ENCODE assay signal across 8 cellular contexts in genomic region chr9:109014267-109015025, GRCh38. TPM values are rescaled to one million over a fixed set of nuclear protein-coding genes. Genes with fewer than 3 reads are reported as not detected.
DNase-seq lines count a peak whose midpoint lies in the region; ATAC-seq and TF ChIP-seq lines count a peak whose summit lies in the region.

No MANE protein-coding gene starts in this region.

- 75 to 85% methylated on average over 11 of the region's 11 CpGs for WGBS in endodermal cell (ENCODE audit: insufficient coverage in 1 of 2, insufficient read length in 1 of 2), 2 experiments

- H3F3A ChIP-seq in OCI-LY1 (ENCODE audit: insufficient read depth, low read length): peaks cover 6% of the 10 kb centered on the region; the same call in 1 of the 2 replicates

- peak overlapping the region; percentile 65; the same call in 1 of the 2 replicates for H3K4me3 ChIP-seq in AG10803 (ENCODE audit: low read length)
- no peak overlapping the region for H3K4me3 ChIP-seq in OCI-LY1 (ENCODE audit: low read depth, low read length, poor library complexity, severe bottlenecking)
- H3K4me3 ChIP-seq in endodermal cell (ENCODE audit: low read length): peak overlapping the region; percentile 77

- H3K9me2 ChIP-seq in OCI-LY1 (ENCODE audit: low read depth, low read length): no peaks in the 10 kb centered on the region

- no peak overlapping the region for H2AFZ ChIP-seq in OCI-LY1 (ENCODE audit: low read length)

- H3K36me3 ChIP-seq in OCI-LY1 (ENCODE audit: insufficient read depth, low read length) (peaks cover 5% of the 10 kb centered on the region; the same call in 1 of the 2 replicates), endodermal cell (ENCODE audit: control insufficient read depth, insufficient read depth, low read length) (peaks cover 12% of the 10 kb centered on the region)

- H3K27ac Mint-ChIP-seq in endodermal cell (peak overlapping the region; percentile 97), naive B cell (peak overlapping the region in 5 of 6 donors; percentile 77 to 94 (median 89))

- H3K36me3 Mint-ChIP-seq in endodermal cell (ENCODE audit: low read depth) (peaks cover 7% of the 10 kb centered on the region), naive B cell (no peaks in the 10 kb centered on the region)

- H3K4me3 Mint-ChIP-seq in endodermal cell (peak overlapping the region; percentile 91), naive B cell (peak overlapping the region; percentile 86 to 98 (median 92))

- no peaks in the 10 kb centered on the region for H4K20me1 ChIP-seq in OCI-LY1 (ENCODE audit: insufficient read depth, low read length)

- H3K9me3 ChIP-seq in OCI-LY1 (ENCODE audit: low read length): no peaks in the 10 kb centered on the region
- no peaks in the 10 kb centered on the region for H3K9me3 ChIP-seq in endodermal cell (ENCODE audit: control insufficient read depth, low read length)

- H3K27me3 ChIP-seq in OCI-LY1 (ENCODE audit: insufficient read depth, low read length) (no peaks in the 10 kb centered on the region), endodermal cell (ENCODE audit: control insufficient read depth, insufficient read depth, low read length, poor library complexity, severe bottlenecking) (no peaks in the 10 kb centered on the region)

- H3K9me3 Mint-ChIP-seq in endodermal cell (no peaks in the 10 kb centered on the region), naive B cell (no peaks in the 10 kb centered on the region)

- H3K79me2 ChIP-seq in OCI-LY1 (ENCODE audit: insufficient read depth, low read length): peaks cover 4% of the 10 kb centered on the region; the same call in 1 of the 2 replicates

- H3K27ac ChIP-seq in OCI-LY1 (ENCODE audit: low read depth, low read length, poor library complexity, severe bottlenecking): peak overlapping the region; percentile 47
- no peak overlapping the region for H3K27ac ChIP-seq in endodermal cell (ENCODE audit: low read depth, low read length)

- H3K4me1 ChIP-seq in OCI-LY1 (ENCODE audit: insufficient read depth, low read length, severe bottlenecking) (peaks cover 34% of the 10 kb centered on the region), endodermal cell (ENCODE audit: control insufficient read depth, insufficient read depth, low read length) (peaks cover 18% of the 10 kb centered on the region)

- ATAC-seq in naive B cell (ENCODE audit: low read depth in 2 of 2) (no peak), GM18870 (IDR thresholded peaks at IDR 0.05; ENCODE audit: unreplicated experiment) (no peak)

- H3K9ac ChIP-seq in OCI-LY1 (ENCODE audit: low read length): no peak overlapping the region; the same call in 1 of the 2 replicates
- no peak overlapping the region for H3K9ac ChIP-seq in endodermal cell (ENCODE audit: extremely low read depth, low read length, poor library complexity, severe bottlenecking)

- H3K4me2 ChIP-seq in OCI-LY1 (ENCODE audit: low read length): no peak overlapping the region

- no peaks in the 10 kb centered on the region for H3K27me3 Mint-ChIP-seq in endodermal cell (ENCODE audit: insufficient read depth)
- H3K27me3 Mint-ChIP-seq in naive B cell: peaks cover 9 to 16% (median 11%) of the 10 kb centered on the region in 3 donors

- TF ChIP-seq CTCF in AG10803 (conservative IDR thresholded peaks at IDR 0.05; ENCODE audit: low read length) (no peak), OCI-LY1 (IDR thresholded peaks at IDR 0.05; ENCODE audit: low read length) (no peak), endodermal cell (conservative IDR thresholded peaks at IDR 0.05) (no peak), GM20000 (IDR thresholded peaks at IDR 0.05; ENCODE audit: extremely low read depth, missing control alignments) (no peak)

- H3K4me1 Mint-ChIP-seq in endodermal cell (peaks cover 45% of the 10 kb centered on the region), naive B cell (peaks cover 21 to 43% (median 25%) of the 10 kb centered on the region in 3 donors)

- DNase-seq in AG10803 (ENCODE audit: low read depth) (peak; percentile 73), endodermal cell (peak; percentile 63), naive B cell (no peak), GM20000 (ENCODE audit: low spot score) (no peak), Ammon's horn (ENCODE audit: low spot score) (no peak)
- no peak for DNase-seq in activated CD4-positive, alpha-beta T cell treated with anti-CD3 and anti-CD28 coated beads for 4 hours

RNA-seq across cellular contexts. Expression of gene CTNNAL1, which starts 1.1 kb away (rescaled TPM):
- 10 to 100 TPM; 80.1 to 82.1 TPM for total RNA-seq in endodermal cell
- 57.1 TPM for polyA plus RNA-seq in endodermal cell (2013, experiment 1 of 2)
- 57.2 TPM for polyA plus RNA-seq in endodermal cell (2013, experiment 2 of 2)
- polyA plus RNA-seq in naive B cell (ENCODE audit: low read depth in 6 of 6): 1 to 10 TPM in 1 of 6 donors, under 1 TPM in 3, not detected in 2; 0.32 to 1.1 (median 0.80) TPM

Comparison
In these comparisons a context has a peak if more than half of its experiments do, and no peak if none do; other contexts are left out.
1. DNase-seq: peak in AG10803 (single experiment) and endodermal cell (single experiment); none in naive B cell (single experiment), GM20000 (single experiment), Ammon's horn (single experiment) and activated CD4-positive, alpha-beta T cell treated with anti-CD3 and anti-CD28 coated beads for 4 hours (0 of 2).